In genomic region chr10:113612154-113612553, GRCh38 we compare ENCODE assay signal across 18 cellular contexts. TPM values are rescaled to one million over a fixed set of nuclear protein-coding genes. Genes with fewer than 3 reads are reported as not detected.
DNase-seq lines count a peak whose midpoint lies in the region; ATAC-seq and TF ChIP-seq lines count a peak whose summit lies in the region.
"Had no signal": no experiment of that assay in that cellular context is flagged by ENCODE, and none has a peak within 500 bp of the region (broad histone marks: within the 10 kb centered on the region; RNA-seq: fewer than 3 reads in every experiment).

No MANE protein-coding gene starts in this region.

- DNase-seq in LNCaP clone FGC (ENCODE audit: low read depth) (peak; percentile 78), cerebellum (ENCODE audit: low spot score) (peak; percentile 5), hypothalamus (lab: John Stamatoyannopoulos, UW) (peak in 33 of 51 donors; percentile 2 to 75 (median 33)), psoas muscle (peak; percentile 60 to 91), NCI-H1105 treated with DMSO at 0.1 percent for 48 hours (lab: John Stamatoyannopoulos, UW) (no peak), DMS114 treated with DMSO at 0.1 percent for 48 hours (lab: John Stamatoyannopoulos, UW; ENCODE audit: unreplicated experiment) (no peak), NCI-H1694 treated with DMSO at 0.1 percent for 48 hours (lab: John Stamatoyannopoulos, UW) (no peak)
- DNase-seq: CD4-positive, CD25-positive, alpha-beta regulatory T cell; DND-41; GOT3; KBM-7; NCI-H1092; NCI-H1694; NCI-H446; PC-3 had no signal

- peaks cover 0 to 98% of the 10 kb centered on the region in 2 donors for H3K36me3 ChIP-seq in psoas muscle (ENCODE audit: insufficient read depth in 1 of 2, low read depth in 1 of 2)

- H3K4me3 ChIP-seq in LNCaP clone FGC (ENCODE audit: low read depth, low read length) (no peak overlapping the region), psoas muscle (no peak overlapping the region)

- no peaks in the 10 kb centered on the region for H3K27me3 ChIP-seq in psoas muscle (ENCODE audit: insufficient read depth in 3 of 3, low read length in 2 of 3)

- peak; percentile 76 to 88 (median 81) for ATAC-seq in psoas muscle
- ATAC-seq in GM21786 (IDR thresholded peaks at IDR 0.05; ENCODE audit: unreplicated experiment): no peak
- ATAC-seq: PC-3 had no signal

- no peaks in the 10 kb centered on the region for H3K9me3 ChIP-seq in psoas muscle

- intact Hi-C loops in psoas muscle (cut with DNase I): no loop called here

- H3K4me1 ChIP-seq in psoas muscle: peaks cover 38% of the 10 kb centered on the region

- WGBS in psoas muscle, 3 donors: 17 to 41% (median 35%) methylated on average over 3 of the region's 3 CpGs

- no peak for TF ChIP-seq CTCF in LNCaP clone FGC (IDR thresholded peaks at IDR 0.05; ENCODE audit: control insufficient read depth, extremely low read depth, insufficient read depth)
- TF ChIP-seq CTCF in psoas muscle (IDR thresholded peaks at IDR 0.05): no peak

- H3K27ac ChIP-seq in psoas muscle: peak overlapping the region; percentile 77

RNA-seq across cellular contexts. Expression of gene NRAP, which starts 51.7 kb away (rescaled TPM):
- total RNA-seq in cerebellum (0.09 TPM), psoas muscle (1,000 to 10,000 TPM; 1,429 to 2,239 (median 2,182) TPM)
- 100 to 1,000 TPM in 2 of 3 donors, 10 to 100 TPM in 1; 41.4 to 503 (median 320) TPM for polyA plus RNA-seq in psoas muscle
- total RNA-seq: CD4-positive, CD25-positive, alpha-beta regulatory T cell; M059J; PC-3 had no signal
- polyA plus RNA-seq: CD4-positive, CD25-positive, alpha-beta regulatory T cell had no signal

RNA-seq across cellular contexts. Expression of gene HABP2, which starts 59.3 kb away (rescaled TPM):
- total RNA-seq in cerebellum (not detected), psoas muscle (under 1 TPM in 2 of 4 donors, not detected in 2; 0.15 to 0.16 TPM)
- under 1 TPM; 0.01 to 0.13 (median 0.03) TPM for polyA plus RNA-seq in psoas muscle
- total RNA-seq: A673; CD4-positive, CD25-positive, alpha-beta regulatory T cell; M059J; PC-3 had no signal
- polyA plus RNA-seq: CD4-positive, CD25-positive, alpha-beta regulatory T cell had no signal

Comparison
In these comparisons a context has a peak if more than half of its experiments do, and no peak if none do; other contexts are left out.
1. DNase-seq: peak in LNCaP clone FGC (single experiment), cerebellum (single experiment), hypothalamus (33 of 51) and psoas muscle (2 of 2); none in NCI-H1105 treated with DMSO at 0.1 percent for 48 hours (single experiment), DMS114 treated with DMSO at 0.1 percent for 48 hours (single experiment) and NCI-H1694 treated with DMSO at 0.1 percent for 48 hours (single experiment).
2. RNA of gene NRAP, which starts 51.7 kb away (total RNA-seq): 1,429 to 2,239 TPM in psoas muscle; 0.09 TPM in cerebellum (single experiment); every median in the first group is over 1,000 times any median in the second.